In genomic region chrX:22165732-22166457, GRCh38 we compare ENCODE assay signal across 20 cellular contexts.
DNase-seq lines count a peak whose midpoint lies in the region; FAIRE-seq and TF ChIP-seq lines count a peak whose summit lies in the region.
"Had no signal": no experiment of that assay in that cellular context is flagged by ENCODE, and none has a peak within 500 bp of the region (broad histone marks: within the 10 kb centered on the region; RNA-seq: fewer than 3 reads in every experiment).

No MANE protein-coding gene starts in this region.

- TF ChIP-seq CTCF in cardiac fibroblast (IDR thresholded peaks at IDR 0.05; ENCODE audit: low read depth, low read length), result no peak
- TF ChIP-seq CTCF in nephron progenitor cell (IDR thresholded peaks at IDR 0.05), result no peak

- no peak for FAIRE-seq in H54 (lab: Jason Lieb, UNC)

- DNase-seq in GM03348 (ENCODE audit: low spot score), result peak; percentile 5
- DNase-seq in NCI-H460 (ENCODE audit: extremely low read depth, low read depth), result peak; percentile 30
- peak; percentile 19 to 26 for DNase-seq in cardiac fibroblast (ENCODE audit: low read depth in 2 of 2)
- DNase-seq in nephron progenitor cell, result no peak
- no peak for DNase-seq in H54 (ENCODE audit: insufficient read length, low spot score)
- no peak for DNase-seq in central memory CD4-positive, alpha-beta T cell
- no peak for DNase-seq in NCI-H2196 treated with DMSO at 0.1 percent for 48 hours (lab: John Stamatoyannopoulos, UW; ENCODE audit: unreplicated experiment)
- no peak for DNase-seq in activated CD4-positive, CD25-positive, alpha-beta regulatory T cell treated with anti-CD3 and anti-CD28 coated beads, Interleukin-2, amount 50 U/mL, for 72 hours
- DNase-seq: activated CD4-positive, CD25-positive, alpha-beta regulatory T cell; activated CD8-positive, alpha-beta memory T cell treated with anti-CD3 and anti-CD28 coated beads, Interleukin-2, amount 10 ng/mL, durations not matched to agents 7 days and 5 days; activated effector memory CD4-positive, alpha-beta T cell treated with anti-CD3 and anti-CD28 coated beads, Interleukin-2, amount 50 U/mL, for 16 hours; aorta; KBM-7; left lung; NCI-H1105 treated with DMSO at 0.1 percent for 48 hours; NCI-H2171 treated with DMSO at 0.1 percent for 48 hours; SIG-M5; stimulated activated CD4-positive, alpha-beta T cell treated with anti-CD3 and anti-CD28 coated beads, Interleukin-4, amount 100 ng/mL, for 4 hours had no signal

- peak overlapping the region; percentile 74 for H3K27ac Mint-ChIP-seq in nephron progenitor cell
- H3K27ac Mint-ChIP-seq: activated CD8-positive, alpha-beta memory T cell treated with anti-CD3 and anti-CD28 coated beads, Interleukin-2, amount 10 ng/mL, durations not matched to agents 7 days and 5 days had no signal

- no peak overlapping the region for H3K4me3 Mint-ChIP-seq in nephron progenitor cell
- H3K4me3 Mint-ChIP-seq: activated CD8-positive, alpha-beta memory T cell treated with anti-CD3 and anti-CD28 coated beads, Interleukin-2, amount 10 ng/mL, durations not matched to agents 7 days and 5 days had no signal

- peaks cover 4% of the 10 kb centered on the region for H3K36me3 Mint-ChIP-seq in nephron progenitor cell (ENCODE audit: low read depth)

- peaks cover 14% of the 10 kb centered on the region for H3K4me1 Mint-ChIP-seq in nephron progenitor cell
- H3K4me1 Mint-ChIP-seq: activated CD8-positive, alpha-beta memory T cell treated with anti-CD3 and anti-CD28 coated beads, Interleukin-2, amount 10 ng/mL, durations not matched to agents 7 days and 5 days had no signal

- no peak overlapping the region for H3K4me3 ChIP-seq in cardiac fibroblast (replicated peaks in 1 of 2; ENCODE audit: low read depth in 2 of 2, low read length in 2 of 2)
- H3K4me3 ChIP-seq: BLaER1 treated with 17β-estradiol and CSF1 and Interleukin-3, amounts not matched to agents 10 nM and 100 nM; left lung; thoracic aorta had no signal

- H3K9me3 Mint-ChIP-seq in nephron progenitor cell, result peaks cover 10% of the 10 kb centered on the region

- H3K27me3 Mint-ChIP-seq in nephron progenitor cell (ENCODE audit: low read depth, poor library complexity), result peaks cover 3% of the 10 kb centered on the region
- H3K27me3 Mint-ChIP-seq: activated CD8-positive, alpha-beta memory T cell treated with anti-CD3 and anti-CD28 coated beads, Interleukin-2, amount 10 ng/mL, durations not matched to agents 7 days and 5 days had no signal

- no peak for TF ChIP-seq POLR2A in H54 (IDR thresholded peaks at IDR 0.05; ENCODE audit: low read depth, low read length)

Comparison
In these comparisons a context has a peak if more than half of its experiments do, and no peak if none do; other contexts are left out.
1. DNase-seq: peak in GM03348 (single experiment), NCI-H460 (single experiment) and cardiac fibroblast (2 of 2); none in nephron progenitor cell (single experiment), H54 (single experiment), central memory CD4-positive, alpha-beta T cell (single experiment), NCI-H2196 treated with DMSO at 0.1 percent for 48 hours (single experiment) and activated CD4-positive, CD25-positive, alpha-beta regulatory T cell treated with anti-CD3 and anti-CD28 coated beads, Interleukin-2, amount 50 U/mL, for 72 hours (single experiment).